Comparison of ENCODE assay signal across 19 cellular contexts in genomic region chr3:2540115-2540514, GRCh38.
DNase-seq lines count a peak whose midpoint lies in the region; ATAC-seq lines count a peak whose summit lies in the region.
"Had no signal": no experiment of that assay in that cellular context is flagged by ENCODE, and none has a peak within 500 bp of the region (broad histone marks: within the 10 kb centered on the region; RNA-seq: fewer than 3 reads in every experiment).

No MANE protein-coding gene starts in this region.

- no peak overlapping the region for H3K4me3 ChIP-seq in mesendoderm (ENCODE audit: low read length)
- H3K4me3 ChIP-seq: A549, GM23338 had no signal

- H3K4me1 ChIP-seq in mesendoderm (ENCODE audit: control insufficient read depth, low read depth, low read length) = no peaks in the 10 kb centered on the region
- H3K4me1 ChIP-seq: A549 had no signal

- H4K8ac ChIP-seq in mesendoderm (ENCODE audit: low read depth, low read length) = no peak overlapping the region

- H3K4ac ChIP-seq in mesendoderm (ENCODE audit: low read depth, low read length) = no peak overlapping the region

- no peaks in the 10 kb centered on the region for H3K79me1 ChIP-seq in mesendoderm (ENCODE audit: low read length)

- POLR2A ChIA-PET in activated CD4-positive, alpha-beta T cell treated with anti-CD3 and anti-CD28 coated beads for 36 hours (lab: Charles Lee) = no interaction called here
- POLR2A ChIA-PET in activated CD4-positive, alpha-beta T cell treated with anti-CD3 and anti-CD28 coated beads, Interleukin-2, amount 10 ng/mL, durations not matched to agents 7 days and 5 days (lab: Charles Lee) = no interaction called here

- no peak overlapping the region for H2BK15ac ChIP-seq in mesendoderm (replicated peaks; ENCODE audit: low read depth)

- H4K5ac ChIP-seq in mesendoderm (ENCODE audit: low read length) = no peak overlapping the region

- H3K27me3 ChIP-seq in mesendoderm (ENCODE audit: insufficient read depth, low read length, poor library complexity) = no peaks in the 10 kb centered on the region

- no peak overlapping the region for H3K56ac ChIP-seq in mesendoderm (ENCODE audit: low read length)

- H3K18ac ChIP-seq in mesendoderm (ENCODE audit: low read length) = no peak overlapping the region

- H3K9ac ChIP-seq in mesendoderm (ENCODE audit: low read length) = no peak overlapping the region
- H3K9ac ChIP-seq: KMS-11 had no signal

- ATAC-seq in activated CD4-positive, alpha-beta T cell treated with anti-CD3 and anti-CD28 coated beads for 36 hours = no peak
- ATAC-seq in GM18873 (IDR thresholded peaks at IDR 0.05; ENCODE audit: low FRiP score, unreplicated experiment) = no peak
- ATAC-seq: A549, GM23338, Panc1, SK-N-SH treated with all-trans-retinoic acid at 6 μM for 48 hours had no signal

- H3K36me3 ChIP-seq in mesendoderm (ENCODE audit: control insufficient read depth, insufficient read depth, low read length) = no peaks in the 10 kb centered on the region

- H3K36me3 Mint-ChIP-seq in activated CD4-positive, alpha-beta T cell treated with anti-CD3 and anti-CD28 coated beads for 36 hours (ENCODE audit: low read depth) = no peaks in the 10 kb centered on the region
- no peaks in the 10 kb centered on the region for H3K36me3 Mint-ChIP-seq in activated CD4-positive, alpha-beta T cell treated with anti-CD3 and anti-CD28 coated beads, Interleukin-2, amount 10 ng/mL, durations not matched to agents 7 days and 5 days (ENCODE audit: low read depth)
- H3K36me3 Mint-ChIP-seq: CD4-positive, CD25-positive, alpha-beta regulatory T cell had no signal

- peak; percentile 20 for DNase-seq in activated CD4-positive, alpha-beta T cell treated with anti-CD3 and anti-CD28 coated beads for 36 hours
- no peak for DNase-seq in activated CD4-positive, alpha-beta T cell treated with anti-CD3 and anti-CD28 coated beads, Interleukin-2, amount 10 ng/mL, durations not matched to agents 7 days and 5 days
- peak; percentile 50 for DNase-seq in H4 (ENCODE audit: low spot score)
- peak; percentile 39 for DNase-seq in NCI-H69 (lab: John Stamatoyannopoulos, UW)
- DNase-seq in mesendoderm = peak; percentile 40
- no peak for DNase-seq in GM19240 (ENCODE audit: insufficient read length, low spot score)
- DNase-seq in KG1 (lab: John Stamatoyannopoulos, UW) = no peak
- DNase-seq: AML-193; CD4-positive, CD25-positive, alpha-beta regulatory T cell; NCI-H1436; NCI-H2029 treated with DMSO at 0.1 percent for 48 hours; NCI-H2227 treated with DMSO at 0.1 percent for 48 hours; Right ventricle myocardium superior had no signal

- H3K23ac ChIP-seq in mesendoderm (ENCODE audit: low read length) = no peak overlapping the region

- H2AK5ac ChIP-seq in mesendoderm (ENCODE audit: low read length) = no peak overlapping the region

- no peak overlapping the region for H3K4me2 ChIP-seq in mesendoderm (ENCODE audit: low read length)
- H3K4me2 ChIP-seq: A549, GM23338, KMS-11 had no signal

- H3K9me3 Mint-ChIP-seq in activated CD4-positive, alpha-beta T cell treated with anti-CD3 and anti-CD28 coated beads for 36 hours (ENCODE audit: low read depth) = no peaks in the 10 kb centered on the region
- H3K9me3 Mint-ChIP-seq in activated CD4-positive, alpha-beta T cell treated with anti-CD3 and anti-CD28 coated beads, Interleukin-2, amount 10 ng/mL, durations not matched to agents 7 days and 5 days = no peaks in the 10 kb centered on the region

- no peak overlapping the region for H3K27ac ChIP-seq in mesendoderm (ENCODE audit: low read depth, low read length)
- H3K27ac ChIP-seq: A549, KMS-11 had no signal

- H3K4me1 Mint-ChIP-seq in activated CD4-positive, alpha-beta T cell treated with anti-CD3 and anti-CD28 coated beads for 36 hours = no peaks in the 10 kb centered on the region
- H3K4me1 Mint-ChIP-seq in activated CD4-positive, alpha-beta T cell treated with anti-CD3 and anti-CD28 coated beads, Interleukin-2, amount 10 ng/mL, durations not matched to agents 7 days and 5 days = no peaks in the 10 kb centered on the region
- H3K4me1 Mint-ChIP-seq: CD4-positive, CD25-positive, alpha-beta regulatory T cell; GM23338 had no signal

- CTCF ChIA-PET in activated CD4-positive, alpha-beta T cell treated with anti-CD3 and anti-CD28 coated beads for 36 hours (lab: Charles Lee) = no interaction called here
- CTCF ChIA-PET in activated CD4-positive, alpha-beta T cell treated with anti-CD3 and anti-CD28 coated beads, Interleukin-2, amount 10 ng/mL, durations not matched to agents 7 days and 5 days (lab: Charles Lee) = no interaction called here

- H3K4me3 Mint-ChIP-seq in activated CD4-positive, alpha-beta T cell treated with anti-CD3 and anti-CD28 coated beads for 36 hours = no peak overlapping the region
- H3K4me3 Mint-ChIP-seq in activated CD4-positive, alpha-beta T cell treated with anti-CD3 and anti-CD28 coated beads, Interleukin-2, amount 10 ng/mL, durations not matched to agents 7 days and 5 days = no peak overlapping the region
- H3K4me3 Mint-ChIP-seq: CD4-positive, CD25-positive, alpha-beta regulatory T cell; GM23338 had no signal

- no peak overlapping the region for H2BK120ac ChIP-seq in mesendoderm (ENCODE audit: low read depth, low read length)

- WGBS in mesendoderm (ENCODE audit: extremely low coverage, insufficient coverage, low lambda C conversion rate) = no CpG with 5 or more reads among the region's 5 CpGs

- intact Hi-C loops in activated CD4-positive, alpha-beta T cell treated with anti-CD3 and anti-CD28 coated beads for 36 hours (cut with DNase I, micrococcal nuclease) = no loop called here

- H3K27me3 Mint-ChIP-seq in activated CD4-positive, alpha-beta T cell treated with anti-CD3 and anti-CD28 coated beads for 36 hours = peaks cover 2% of the 10 kb centered on the region
- no peaks in the 10 kb centered on the region for H3K27me3 Mint-ChIP-seq in activated CD4-positive, alpha-beta T cell treated with anti-CD3 and anti-CD28 coated beads, Interleukin-2, amount 10 ng/mL, durations not matched to agents 7 days and 5 days
- H3K27me3 Mint-ChIP-seq: CD4-positive, CD25-positive, alpha-beta regulatory T cell had no signal

- H3K27ac Mint-ChIP-seq in activated CD4-positive, alpha-beta T cell treated with anti-CD3 and anti-CD28 coated beads for 36 hours = no peak overlapping the region
- no peak overlapping the region for H3K27ac Mint-ChIP-seq in activated CD4-positive, alpha-beta T cell treated with anti-CD3 and anti-CD28 coated beads, Interleukin-2, amount 10 ng/mL, durations not matched to agents 7 days and 5 days
- H3K27ac Mint-ChIP-seq: CD4-positive, CD25-positive, alpha-beta regulatory T cell; GM23338 had no signal

- H2BK5ac ChIP-seq in mesendoderm (ENCODE audit: low read length) = no peak overlapping the region

- no peaks in the 10 kb centered on the region for H3K79me2 ChIP-seq in mesendoderm (ENCODE audit: control insufficient read depth, insufficient read depth, low read length)

Comparison
In these comparisons a context has a peak if more than half of its experiments do, and no peak if none do; other contexts are left out.
1. DNase-seq: peak in activated CD4-positive, alpha-beta T cell treated with anti-CD3 and anti-CD28 coated beads for 36 hours (single experiment), H4 (single experiment), NCI-H69 (single experiment) and mesendoderm (single experiment); none in activated CD4-positive, alpha-beta T cell treated with anti-CD3 and anti-CD28 coated beads, Interleukin-2, amount 10 ng/mL, durations not matched to agents 7 days and 5 days (single experiment), GM19240 (single experiment) and KG1 (single experiment).